1 cellular context compared by ENCODE assay signal in the genomic region with DNA sequence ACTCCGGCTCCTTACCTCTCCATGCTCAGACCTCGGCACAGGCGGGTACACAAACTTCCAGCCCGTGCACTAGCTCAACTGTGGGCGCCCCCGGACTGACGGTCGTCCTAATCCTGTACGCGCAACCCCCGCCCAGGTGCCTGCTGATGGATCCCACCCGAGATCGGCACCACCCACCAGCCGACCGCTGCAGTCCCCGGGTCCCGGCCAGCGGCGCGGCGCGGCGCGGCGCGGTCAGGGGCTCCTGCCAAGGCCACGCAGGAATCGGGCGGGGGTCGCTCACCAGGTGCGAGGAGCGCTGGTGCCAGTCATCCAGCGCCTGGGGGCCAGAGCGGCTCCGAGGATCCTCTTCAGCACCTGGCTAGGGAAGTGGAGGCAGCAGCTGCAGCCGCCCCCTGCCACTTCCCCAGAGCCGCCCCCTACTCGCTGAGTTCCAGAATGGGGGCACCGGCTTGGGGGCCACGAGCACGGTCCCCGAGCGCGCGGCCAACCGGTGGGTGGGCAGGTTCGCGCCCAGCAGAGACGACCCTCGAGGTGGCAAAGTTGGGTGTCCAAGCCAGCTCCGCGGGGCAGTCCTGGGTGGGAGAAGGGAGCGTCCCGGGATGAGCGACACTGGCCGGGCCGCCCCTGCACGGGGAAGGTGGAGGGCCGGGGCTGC.
TF ChIP-seq lines count a peak whose summit lies in the region.

No MANE protein-coding gene starts in this region.

TF ChIP-seq in H1, 55 proteins besides CTCF, POLR2A, EP300 and RAD21:
- TF ChIP-seq PHF8 (conservative IDR thresholded peaks at IDR 0.05; ENCODE audit: low read depth, low read length) (peak; percentile 73), GABPA (IDR thresholded peaks at IDR 0.05; ENCODE audit: borderline replicate concordance, insufficient read depth, low read length) (no peak), TCF12 (IDR thresholded peaks at IDR 0.05; ENCODE audit: low read depth, low read length) (no peak), EGR1 (IDR thresholded peaks at IDR 0.05; ENCODE audit: borderline replicate concordance, low read depth, low read length) (no peak), KDM1A (IDR thresholded peaks at IDR 0.05; ENCODE audit: borderline replicate concordance, low read length) (no peak; the same call in 1 of the 2 replicates), NRF1 (IDR thresholded peaks at IDR 0.05; ENCODE audit: low read depth, low read length) (no peak), YY1 (IDR thresholded peaks at IDR 0.05; ENCODE audit: low read depth, low read length) (no peak), SIX5 (IDR thresholded peaks at IDR 0.05; ENCODE audit: low read depth, low read length) (no peak), HDAC2 (IDR thresholded peaks at IDR 0.05; ENCODE audit: borderline replicate concordance in 1 of 2, low read depth in 2 of 2, low read length in 2 of 2) (no peak), CBX8 (IDR thresholded peaks at IDR 0.05; ENCODE audit: borderline replicate concordance, low read depth, low read length) (no peak), SP4 (IDR thresholded peaks at IDR 0.05; ENCODE audit: low read length) (no peak), SUZ12 (IDR thresholded peaks at IDR 0.05; ENCODE audit: low read length) (0 out of 2 replicates have a peak, but pooled peaks have one; percentile 30), SP2 (IDR thresholded peaks at IDR 0.05; ENCODE audit: low read length) (no peak), CHD2 (IDR thresholded peaks at IDR 0.05; ENCODE audit: low read length) (no peak), JUN (IDR thresholded peaks at IDR 0.05; ENCODE audit: low read depth, low read length) (no peak), RFX5 (IDR thresholded peaks at IDR 0.05; ENCODE audit: borderline replicate concordance, low read depth, low read length) (no peak), CEBPB (IDR thresholded peaks at IDR 0.05; ENCODE audit: low read depth, low read length) (no peak), SRF (IDR thresholded peaks at IDR 0.05; ENCODE audit: low read depth, low read length) (no peak), TEAD4 (IDR thresholded peaks at IDR 0.05; ENCODE audit: low read depth, low read length) (no peak), JUND (IDR thresholded peaks at IDR 0.05; ENCODE audit: low read length) (no peak), RXRA (IDR thresholded peaks at IDR 0.05; ENCODE audit: insufficient read depth, low read depth, low read length) (no peak), SIRT6 (IDR thresholded peaks at IDR 0.05; ENCODE audit: low read length) (no peak), POLR2AphosphoS5 (IDR thresholded peaks at IDR 0.05; ENCODE audit: low read depth, low read length) (no peak), BACH1 (IDR thresholded peaks at IDR 0.05; ENCODE audit: low read length) (no peak), TBP (IDR thresholded peaks at IDR 0.05; ENCODE audit: low read depth, low read length) (no peak), SAP30 (IDR thresholded peaks at IDR 0.05; ENCODE audit: insufficient read depth, insufficient replicate concordance, low read length) (no peak), POU5F1 (IDR thresholded peaks at IDR 0.05; ENCODE audit: low read depth, low read length) (no peak), FOSL1 (IDR thresholded peaks at IDR 0.05; ENCODE audit: insufficient read depth, low read depth, low read length) (no peak), CREB1 (IDR thresholded peaks at IDR 0.05) (no peak), TAF1 (IDR thresholded peaks at IDR 0.05; ENCODE audit: low read depth, low read length) (0 out of 2 replicates have a peak, but pooled peaks have one; percentile 6), SP1 (IDR thresholded peaks at IDR 0.05; ENCODE audit: low read depth, low read length) (no peak), ATF2 (IDR thresholded peaks at IDR 0.05; ENCODE audit: low read length) (no peak), ATF3 (IDR thresholded peaks at IDR 0.05; ENCODE audit: insufficient read depth, low read depth, low read length) (no peak), SIN3A (conservative IDR thresholded peaks at IDR 0.05 in 1 of 2, IDR thresholded peaks at IDR 0.05 in 1 of 2; ENCODE audit: low read depth in 1 of 2, low read length in 2 of 2) (no peak), MAX (IDR thresholded peaks at IDR 0.05) (peak; percentile 36), ZNF274 (IDR thresholded peaks at IDR 0.05; ENCODE audit: borderline replicate concordance, extremely low read depth, low read length) (no peak), TAF7 (optimal IDR thresholded peaks at IDR 0.05; ENCODE audit: borderline replicate concordance, low read depth, low read length) (no peak), MAFK (IDR thresholded peaks at IDR 0.05; ENCODE audit: low read depth, low read length) (no peak), RNF2 (IDR thresholded peaks at IDR 0.05; ENCODE audit: borderline replicate concordance, low read depth, low read length, missing control alignments, poor library complexity, severe bottlenecking) (no peak), BCL11A (IDR thresholded peaks at IDR 0.05; ENCODE audit: low read depth in 2 of 2, low read length in 2 of 2) (no peak), NANOG (IDR thresholded peaks at IDR 0.05; ENCODE audit: insufficient read depth, low read depth, low read length, poor library complexity, severe bottlenecking) (no peak), BRCA1 (IDR thresholded peaks at IDR 0.05; ENCODE audit: low read depth, low read length) (no peak), EZH2 (IDR thresholded peaks at IDR 0.05; ENCODE audit: low read depth, low read length, severe bottlenecking) (no peak), CBX5 (IDR thresholded peaks at IDR 0.05; ENCODE audit: low read depth, low read length) (no peak), KDM5A (IDR thresholded peaks at IDR 0.05; ENCODE audit: low read length) (no peak), CHD1 (IDR thresholded peaks at IDR 0.05; ENCODE audit: low read depth, low read length) (no peak), RBBP5 (IDR thresholded peaks at IDR 0.05; ENCODE audit: borderline replicate concordance, low read depth, low read length) (no peak; the same call in 1 of the 2 replicates), KDM4A (IDR thresholded peaks at IDR 0.05; ENCODE audit: low read depth, low read length, severe bottlenecking) (peak; percentile 78)
- TF ChIP-seq, protein P1, sequence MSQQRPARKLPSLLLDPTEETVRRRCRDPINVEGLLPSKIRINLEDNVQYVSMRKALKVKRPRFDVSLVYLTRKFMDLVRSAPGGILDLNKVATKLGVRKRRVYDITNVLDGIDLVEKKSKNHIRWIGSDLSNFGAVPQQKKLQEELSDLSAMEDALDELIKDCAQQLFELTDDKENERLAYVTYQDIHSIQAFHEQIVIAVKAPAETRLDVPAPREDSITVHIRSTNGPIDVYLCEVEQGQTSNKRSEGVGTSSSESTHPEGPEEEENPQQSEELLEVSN (IDR thresholded peaks at IDR 0.05): peak; percentile 64; the same call in 1 of the 2 replicates
- TF ChIP-seq, protein P2, sequence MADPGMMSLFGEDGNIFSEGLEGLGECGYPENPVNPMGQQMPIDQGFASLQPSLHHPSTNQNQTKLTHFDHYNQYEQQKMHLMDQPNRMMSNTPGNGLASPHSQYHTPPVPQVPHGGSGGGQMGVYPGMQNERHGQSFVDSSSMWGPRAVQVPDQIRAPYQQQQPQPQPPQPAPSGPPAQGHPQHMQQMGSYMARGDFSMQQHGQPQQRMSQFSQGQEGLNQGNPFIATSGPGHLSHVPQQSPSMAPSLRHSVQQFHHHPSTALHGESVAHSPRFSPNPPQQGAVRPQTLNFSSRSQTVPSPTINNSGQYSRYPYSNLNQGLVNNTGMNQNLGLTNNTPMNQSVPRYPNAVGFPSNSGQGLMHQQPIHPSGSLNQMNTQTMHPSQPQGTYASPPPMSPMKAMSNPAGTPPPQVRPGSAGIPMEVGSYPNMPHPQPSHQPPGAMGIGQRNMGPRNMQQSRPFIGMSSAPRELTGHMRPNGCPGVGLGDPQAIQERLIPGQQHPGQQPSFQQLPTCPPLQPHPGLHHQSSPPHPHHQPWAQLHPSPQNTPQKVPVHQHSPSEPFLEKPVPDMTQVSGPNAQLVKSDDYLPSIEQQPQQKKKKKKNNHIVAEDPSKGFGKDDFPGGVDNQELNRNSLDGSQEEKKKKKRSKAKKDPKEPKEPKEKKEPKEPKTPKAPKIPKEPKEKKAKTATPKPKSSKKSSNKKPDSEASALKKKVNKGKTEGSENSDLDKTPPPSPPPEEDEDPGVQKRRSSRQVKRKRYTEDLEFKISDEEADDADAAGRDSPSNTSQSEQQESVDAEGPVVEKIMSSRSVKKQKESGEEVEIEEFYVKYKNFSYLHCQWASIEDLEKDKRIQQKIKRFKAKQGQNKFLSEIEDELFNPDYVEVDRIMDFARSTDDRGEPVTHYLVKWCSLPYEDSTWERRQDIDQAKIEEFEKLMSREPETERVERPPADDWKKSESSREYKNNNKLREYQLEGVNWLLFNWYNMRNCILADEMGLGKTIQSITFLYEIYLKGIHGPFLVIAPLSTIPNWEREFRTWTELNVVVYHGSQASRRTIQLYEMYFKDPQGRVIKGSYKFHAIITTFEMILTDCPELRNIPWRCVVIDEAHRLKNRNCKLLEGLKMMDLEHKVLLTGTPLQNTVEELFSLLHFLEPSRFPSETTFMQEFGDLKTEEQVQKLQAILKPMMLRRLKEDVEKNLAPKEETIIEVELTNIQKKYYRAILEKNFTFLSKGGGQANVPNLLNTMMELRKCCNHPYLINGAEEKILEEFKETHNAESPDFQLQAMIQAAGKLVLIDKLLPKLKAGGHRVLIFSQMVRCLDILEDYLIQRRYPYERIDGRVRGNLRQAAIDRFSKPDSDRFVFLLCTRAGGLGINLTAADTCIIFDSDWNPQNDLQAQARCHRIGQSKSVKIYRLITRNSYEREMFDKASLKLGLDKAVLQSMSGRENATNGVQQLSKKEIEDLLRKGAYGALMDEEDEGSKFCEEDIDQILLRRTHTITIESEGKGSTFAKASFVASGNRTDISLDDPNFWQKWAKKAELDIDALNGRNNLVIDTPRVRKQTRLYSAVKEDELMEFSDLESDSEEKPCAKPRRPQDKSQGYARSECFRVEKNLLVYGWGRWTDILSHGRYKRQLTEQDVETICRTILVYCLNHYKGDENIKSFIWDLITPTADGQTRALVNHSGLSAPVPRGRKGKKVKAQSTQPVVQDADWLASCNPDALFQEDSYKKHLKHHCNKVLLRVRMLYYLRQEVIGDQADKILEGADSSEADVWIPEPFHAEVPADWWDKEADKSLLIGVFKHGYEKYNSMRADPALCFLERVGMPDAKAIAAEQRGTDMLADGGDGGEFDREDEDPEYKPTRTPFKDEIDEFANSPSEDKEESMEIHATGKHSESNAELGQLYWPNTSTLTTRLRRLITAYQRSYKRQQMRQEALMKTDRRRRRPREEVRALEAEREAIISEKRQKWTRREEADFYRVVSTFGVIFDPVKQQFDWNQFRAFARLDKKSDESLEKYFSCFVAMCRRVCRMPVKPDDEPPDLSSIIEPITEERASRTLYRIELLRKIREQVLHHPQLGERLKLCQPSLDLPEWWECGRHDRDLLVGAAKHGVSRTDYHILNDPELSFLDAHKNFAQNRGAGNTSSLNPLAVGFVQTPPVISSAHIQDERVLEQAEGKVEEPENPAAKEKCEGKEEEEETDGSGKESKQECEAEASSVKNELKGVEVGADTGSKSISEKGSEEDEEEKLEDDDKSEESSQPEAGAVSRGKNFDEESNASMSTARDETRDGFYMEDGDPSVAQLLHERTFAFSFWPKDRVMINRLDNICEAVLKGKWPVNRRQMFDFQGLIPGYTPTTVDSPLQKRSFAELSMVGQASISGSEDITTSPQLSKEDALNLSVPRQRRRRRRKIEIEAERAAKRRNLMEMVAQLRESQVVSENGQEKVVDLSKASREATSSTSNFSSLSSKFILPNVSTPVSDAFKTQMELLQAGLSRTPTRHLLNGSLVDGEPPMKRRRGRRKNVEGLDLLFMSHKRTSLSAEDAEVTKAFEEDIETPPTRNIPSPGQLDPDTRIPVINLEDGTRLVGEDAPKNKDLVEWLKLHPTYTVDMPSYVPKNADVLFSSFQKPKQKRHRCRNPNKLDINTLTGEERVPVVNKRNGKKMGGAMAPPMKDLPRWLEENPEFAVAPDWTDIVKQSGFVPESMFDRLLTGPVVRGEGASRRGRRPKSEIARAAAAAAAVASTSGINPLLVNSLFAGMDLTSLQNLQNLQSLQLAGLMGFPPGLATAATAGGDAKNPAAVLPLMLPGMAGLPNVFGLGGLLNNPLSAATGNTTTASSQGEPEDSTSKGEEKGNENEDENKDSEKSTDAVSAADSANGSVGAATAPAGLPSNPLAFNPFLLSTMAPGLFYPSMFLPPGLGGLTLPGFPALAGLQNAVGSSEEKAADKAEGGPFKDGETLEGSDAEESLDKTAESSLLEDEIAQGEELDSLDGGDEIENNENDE (IDR thresholded peaks at IDR 0.05; ENCODE audit: insufficient replicate concordance, low read length): no peak
